In the genomic region with DNA sequence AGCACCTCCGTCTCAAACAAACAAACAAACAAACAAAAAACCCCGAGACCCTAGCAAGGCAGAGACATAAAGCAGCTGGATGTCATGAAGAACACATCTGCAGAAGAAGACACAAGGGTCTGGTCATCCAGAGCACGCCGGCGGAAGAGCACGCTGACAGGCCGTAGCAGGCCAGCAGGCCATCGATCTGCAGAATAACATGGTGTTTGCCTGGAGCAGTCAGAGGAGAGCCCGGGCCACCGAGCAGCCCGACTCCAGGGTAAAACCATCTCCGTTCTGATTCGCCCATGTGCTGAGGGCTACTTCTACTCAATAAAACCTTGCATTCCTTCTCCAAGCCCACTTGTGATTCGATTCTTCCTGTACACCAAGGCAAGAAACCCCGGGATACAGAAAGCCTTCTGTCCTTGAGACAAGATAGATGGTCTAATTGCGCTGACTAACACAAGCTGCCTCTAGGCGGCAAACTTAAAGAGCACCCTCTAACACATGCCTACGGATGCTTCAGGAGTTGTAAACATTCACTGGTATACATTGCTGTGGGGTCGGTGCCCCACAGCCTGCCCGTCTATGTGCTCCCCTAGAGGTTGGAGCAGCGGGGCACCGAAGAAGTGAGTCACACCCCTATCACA, we compare ENCODE assay signal across 23 cellular contexts.
DNase-seq lines count a peak whose midpoint lies in the region; ATAC-seq, FAIRE-seq and TF ChIP-seq lines count a peak whose summit lies in the region.
"Had no signal": no experiment of that assay in that cellular context is flagged by ENCODE, and none has a peak within 500 bp of the region (broad histone marks: within the 10 kb centered on the region; RNA-seq: fewer than 3 reads in every experiment).

No MANE protein-coding gene starts in this region.

- H4K5ac ChIP-seq in H9 (ENCODE audit: insufficient read length, low read depth, low read length): no peak overlapping the region

- H4K20me1 ChIP-seq in H9 (ENCODE audit: control insufficient read depth, insufficient read depth, insufficient read length): no peaks in the 10 kb centered on the region

- H3K4me1 ChIP-seq in H9 (ENCODE audit: insufficient read depth, low read length): no peaks in the 10 kb centered on the region
- H3K4me1 ChIP-seq: A549, Peyer's patch, SJSA1 had no signal

- no peaks in the 10 kb centered on the region for H3K9me3 Mint-ChIP-seq in H9
- H3K9me3 Mint-ChIP-seq in WTC11: no peaks in the 10 kb centered on the region

- H3K14ac ChIP-seq in H9 (ENCODE audit: insufficient read depth, low read length): no peak overlapping the region

- H3K18ac ChIP-seq in H9 (ENCODE audit: insufficient read length, low read depth, low read length): no peak overlapping the region

- H3K4me1 Mint-ChIP-seq in H9 (no peaks in the 10 kb centered on the region), WTC11 (no peaks in the 10 kb centered on the region)
- H3K4me1 Mint-ChIP-seq: B cell had no signal

- H2BK120ac ChIP-seq in H9 (ENCODE audit: low read depth, low read length, poor library complexity, severe bottlenecking): no peak overlapping the region

- DNase-seq in A172 (ENCODE audit: low spot score): peak; percentile 7
- no peak for DNase-seq in H9
- no peak for DNase-seq in WTC11 (ENCODE audit: low spot score)
- DNase-seq in islet precursor cell: peak; percentile 67
- no peak for DNase-seq in D721Med (ENCODE audit: insufficient read length, low spot score)
- DNase-seq in NCI-H2081 (lab: John Stamatoyannopoulos, UW): no peak
- no peak for DNase-seq in MV-4-11 (lab: John Stamatoyannopoulos, UW)
- DNase-seq: DND-41, GM23248, Kasumi-1, NCI-H1048, NCI-H1417 treated with DMSO at 0.1 percent for 48 hours, NCI-H187, NCI-H2107, NCI-H510A, NCI-H748 treated with DMSO at 0.1 percent for 48 hours, Peyer's patch had no signal

- H3K27ac Mint-ChIP-seq in H9 (no peak overlapping the region), WTC11 (no peak overlapping the region)
- H3K27ac Mint-ChIP-seq: B cell had no signal

- H3K27me3 ChIP-seq in H9 (ENCODE audit: insufficient read depth, low read length): no peaks in the 10 kb centered on the region
- H3K27me3 ChIP-seq: Peyer's patch, SJSA1 had no signal

- H3K23me2 ChIP-seq in H9 (ENCODE audit: insufficient read length, low read depth, low read length, poor library complexity, severe bottlenecking): no peaks in the 10 kb centered on the region

- H3K4ac ChIP-seq in H9 (ENCODE audit: low read depth, low read length): no peak overlapping the region

- H3K56ac ChIP-seq in H9 (ENCODE audit: insufficient read length, low read depth, low read length): no peak overlapping the region

- H3K27me3 Mint-ChIP-seq in H9 (ENCODE audit: low read depth) (no peaks in the 10 kb centered on the region), WTC11 (ENCODE audit: low read depth) (no peaks in the 10 kb centered on the region)
- H3K27me3 Mint-ChIP-seq: B cell had no signal

- H3K23ac ChIP-seq in H9 (ENCODE audit: insufficient read length, low read depth, low read length): no peak overlapping the region

- no peak overlapping the region for H3K4me2 ChIP-seq in H9 (ENCODE audit: insufficient read depth, insufficient read length, low read length)
- H3K4me2 ChIP-seq: A549 had no signal

- no peak overlapping the region for H4K8ac ChIP-seq in H9 (replicated peaks; ENCODE audit: insufficient read length, low read depth, low read length)

- H2BK20ac ChIP-seq in H9 (ENCODE audit: low read depth, low read length, poor library complexity, severe bottlenecking): no peak overlapping the region

- H2BK5ac ChIP-seq in H9 (ENCODE audit: insufficient read length, low read length): no peak overlapping the region

- ATAC-seq in WTC11: peak; percentile 90
- no peak for ATAC-seq in GM18519 (IDR thresholded peaks at IDR 0.05; ENCODE audit: low FRiP score, unreplicated experiment)
- ATAC-seq: A549, HCT116 had no signal

- no peak overlapping the region for H2AFZ ChIP-seq in H9 (ENCODE audit: low read length)
- H2AFZ ChIP-seq: GM23248 had no signal

- no peak for FAIRE-seq in D721Med (lab: Jason Lieb, UNC)
- FAIRE-seq: A549, GM12891 had no signal

- no peak overlapping the region for H3K27ac ChIP-seq in H9 (ENCODE audit: insufficient read length, low read depth, low read length)
- H3K27ac ChIP-seq: A549, GM23248, Peyer's patch, SJSA1 had no signal

- no peaks in the 10 kb centered on the region for H3K79me2 ChIP-seq in H9 (ENCODE audit: insufficient read depth, low read length)

- H3K9ac ChIP-seq in H9 (ENCODE audit: extremely low read depth, insufficient read length, low read length): no peak overlapping the region
- H3K9ac ChIP-seq: GM23248 had no signal

- CTCF ChIA-PET in WTC11 (lab: Charles Lee): no interaction called here

- H4K91ac ChIP-seq in H9 (ENCODE audit: insufficient read length, low read depth, low read length): no peak overlapping the region

- H2AK5ac ChIP-seq in H9 (ENCODE audit: insufficient read length, low read length): no peak overlapping the region

- no CpG with 5 or more reads among the region's 22 CpGs for WGBS in H9 (ENCODE audit: extremely low coverage, insufficient read length, low lambda C conversion rate)

- H3K79me1 ChIP-seq in H9 (ENCODE audit: insufficient read depth, low read depth, low read length, poor library complexity, severe bottlenecking): no peaks in the 10 kb centered on the region

- H2BK12ac ChIP-seq in H9 (ENCODE audit: insufficient read length, low read depth, low read length): no peak overlapping the region

- TF ChIP-seq CTCF in H9 (conservative IDR thresholded peaks at IDR 0.05) (peak; percentile 35; the same call in 2 of the 3 replicates), WTC11 (IDR thresholded peaks at IDR 0.05) (no peak), D721Med (IDR thresholded peaks at IDR 0.05; ENCODE audit: insufficient read depth, missing control alignments) (no peak)

- no peak overlapping the region for H3T11ph ChIP-seq in H9 (ENCODE audit: low read length)

- H3K36me3 Mint-ChIP-seq in H9 (ENCODE audit: insufficient read depth in 1 of 3, low read depth in 3 of 3) (no peaks in the 10 kb centered on the region), WTC11 (no peaks in the 10 kb centered on the region)

- POLR2A ChIA-PET in WTC11 (lab: Charles Lee): no interaction called here

- no peak overlapping the region for H3K4me3 Mint-ChIP-seq in H9
- H3K4me3 Mint-ChIP-seq in WTC11: no peak overlapping the region
- H3K4me3 Mint-ChIP-seq: B cell had no signal

- no peak overlapping the region for H2BK15ac ChIP-seq in H9 (ENCODE audit: low read depth, low read length)

- H3K9me3 ChIP-seq in H9 (ENCODE audit: control insufficient read depth, low read depth, low read length): no peaks in the 10 kb centered on the region

TF ChIP-seq in WTC11, 78 proteins besides CTCF, POLR2A, EP300 and RAD21 (continues in another document):
- TF ChIP-seq, protein P1, sequence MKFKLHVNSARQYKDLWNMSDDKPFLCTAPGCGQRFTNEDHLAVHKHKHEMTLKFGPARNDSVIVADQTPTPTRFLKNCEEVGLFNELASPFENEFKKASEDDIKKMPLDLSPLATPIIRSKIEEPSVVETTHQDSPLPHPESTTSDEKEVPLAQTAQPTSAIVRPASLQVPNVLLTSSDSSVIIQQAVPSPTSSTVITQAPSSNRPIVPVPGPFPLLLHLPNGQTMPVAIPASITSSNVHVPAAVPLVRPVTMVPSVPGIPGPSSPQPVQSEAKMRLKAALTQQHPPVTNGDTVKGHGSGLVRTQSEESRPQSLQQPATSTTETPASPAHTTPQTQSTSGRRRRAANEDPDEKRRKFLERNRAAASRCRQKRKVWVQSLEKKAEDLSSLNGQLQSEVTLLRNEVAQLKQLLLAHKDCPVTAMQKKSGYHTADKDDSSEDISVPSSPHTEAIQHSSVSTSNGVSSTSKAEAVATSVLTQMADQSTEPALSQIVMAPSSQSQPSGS (CRISPR knock-in tag; IDR thresholded peaks at IDR 0.05; ENCODE audit: borderline replicate concordance, low read depth): no peak
- TF ChIP-seq NR2C2 (CRISPR knock-in tag; IDR thresholded peaks at IDR 0.05): no peak
- no peak for TF ChIP-seq ZBTB21 (CRISPR knock-in tag; IDR thresholded peaks at IDR 0.05; ENCODE audit: borderline replicate concordance)
- no peak for TF ChIP-seq TEAD1 (CRISPR knock-in tag; IDR thresholded peaks at IDR 0.05)
- TF ChIP-seq, protein P2, sequence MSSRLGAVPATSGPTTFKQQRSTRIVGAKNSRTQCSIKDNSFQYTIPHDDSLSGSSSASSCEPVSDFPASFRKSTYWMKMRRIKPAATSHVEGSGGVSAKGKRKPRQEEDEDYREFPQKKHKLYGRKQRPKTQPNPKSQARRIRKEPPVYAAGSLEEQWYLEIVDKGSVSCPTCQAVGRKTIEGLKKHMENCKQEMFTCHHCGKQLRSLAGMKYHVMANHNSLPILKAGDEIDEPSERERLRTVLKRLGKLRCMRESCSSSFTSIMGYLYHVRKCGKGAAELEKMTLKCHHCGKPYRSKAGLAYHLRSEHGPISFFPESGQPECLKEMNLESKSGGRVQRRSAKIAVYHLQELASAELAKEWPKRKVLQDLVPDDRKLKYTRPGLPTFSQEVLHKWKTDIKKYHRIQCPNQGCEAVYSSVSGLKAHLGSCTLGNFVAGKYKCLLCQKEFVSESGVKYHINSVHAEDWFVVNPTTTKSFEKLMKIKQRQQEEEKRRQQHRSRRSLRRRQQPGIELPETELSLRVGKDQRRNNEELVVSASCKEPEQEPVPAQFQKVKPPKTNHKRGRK (CRISPR knock-in tag; IDR thresholded peaks at IDR 0.05; ENCODE audit: borderline replicate concordance): no peak
- TF ChIP-seq, protein P3, sequence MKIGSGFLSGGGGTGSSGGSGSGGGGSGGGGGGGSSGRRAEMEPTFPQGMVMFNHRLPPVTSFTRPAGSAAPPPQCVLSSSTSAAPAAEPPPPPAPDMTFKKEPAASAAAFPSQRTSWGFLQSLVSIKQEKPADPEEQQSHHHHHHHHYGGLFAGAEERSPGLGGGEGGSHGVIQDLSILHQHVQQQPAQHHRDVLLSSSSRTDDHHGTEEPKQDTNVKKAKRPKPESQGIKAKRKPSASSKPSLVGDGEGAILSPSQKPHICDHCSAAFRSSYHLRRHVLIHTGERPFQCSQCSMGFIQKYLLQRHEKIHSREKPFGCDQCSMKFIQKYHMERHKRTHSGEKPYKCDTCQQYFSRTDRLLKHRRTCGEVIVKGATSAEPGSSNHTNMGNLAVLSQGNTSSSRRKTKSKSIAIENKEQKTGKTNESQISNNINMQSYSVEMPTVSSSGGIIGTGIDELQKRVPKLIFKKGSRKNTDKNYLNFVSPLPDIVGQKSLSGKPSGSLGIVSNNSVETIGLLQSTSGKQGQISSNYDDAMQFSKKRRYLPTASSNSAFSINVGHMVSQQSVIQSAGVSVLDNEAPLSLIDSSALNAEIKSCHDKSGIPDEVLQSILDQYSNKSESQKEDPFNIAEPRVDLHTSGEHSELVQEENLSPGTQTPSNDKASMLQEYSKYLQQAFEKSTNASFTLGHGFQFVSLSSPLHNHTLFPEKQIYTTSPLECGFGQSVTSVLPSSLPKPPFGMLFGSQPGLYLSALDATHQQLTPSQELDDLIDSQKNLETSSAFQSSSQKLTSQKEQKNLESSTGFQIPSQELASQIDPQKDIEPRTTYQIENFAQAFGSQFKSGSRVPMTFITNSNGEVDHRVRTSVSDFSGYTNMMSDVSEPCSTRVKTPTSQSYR (CRISPR knock-in tag; IDR thresholded peaks at IDR 0.05): no peak
- no peak for TF ChIP-seq ZNF232 (CRISPR knock-in tag; IDR thresholded peaks at IDR 0.05)

Comparison
In these comparisons a context has a peak if more than half of its experiments do, and no peak if none do; other contexts are left out.
1. DNase-seq: peak in A172 (single experiment) and islet precursor cell (single experiment); none in H9 (single experiment), WTC11 (single experiment), D721Med (single experiment), NCI-H2081 (0 of 2) and MV-4-11 (single experiment).